ENCODE assay signal across 21 cellular contexts in the genomic region with DNA sequence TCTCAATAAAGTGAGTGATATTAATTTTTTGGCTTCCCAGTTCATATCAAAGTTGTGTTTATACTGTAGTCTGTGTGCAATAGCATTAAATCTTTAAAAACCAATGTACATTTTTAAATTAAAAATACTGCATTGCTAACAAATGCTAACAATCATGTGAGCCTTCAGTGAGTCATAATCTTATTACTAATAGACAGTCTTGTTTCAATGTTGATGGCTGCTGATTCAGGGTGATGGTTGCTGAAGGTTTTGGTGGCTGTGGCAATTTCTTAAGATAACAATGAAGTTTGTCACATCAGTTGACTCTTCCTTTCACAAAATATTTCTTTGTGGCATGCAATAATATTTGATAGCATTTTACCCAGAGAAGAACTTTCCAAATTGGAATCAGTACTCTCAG.
DNase-seq lines count a peak whose midpoint lies in the region; ATAC-seq and TF ChIP-seq lines count a peak whose summit lies in the region.
"Had no signal": no experiment of that assay in that cellular context is flagged by ENCODE, and none has a peak within 500 bp of the region (broad histone marks: within the 10 kb centered on the region; RNA-seq: fewer than 3 reads in every experiment).

No MANE protein-coding gene starts in this region.

- DNase-seq in HS-5 (ENCODE audit: low read depth) (peak; percentile 11), mammary epithelial cell (peak; percentile 48), hepatic stellate cell (ENCODE audit: low spot score) (peak; percentile 19), tibial nerve (ENCODE audit: low spot score in 2 of 2) (no peak), BE2C (no peak), NOMO-1 treated with DMSO at 0.1 percent for 48 hours (lab: John Stamatoyannopoulos, UW; ENCODE audit: unreplicated experiment) (no peak)
- DNase-seq: activated naive CD8-positive, alpha-beta T cell treated with anti-CD3 and anti-CD28 coated beads, Interleukin-2, amount 50 U/mL, for 24 hours; CD4-positive, alpha-beta T cell; central memory CD4-positive, alpha-beta T cell; DND-41; effector memory CD4-positive, alpha-beta T cell; NCI-H1930; NCI-H446 treated with DMSO at 0.1 percent for 48 hours; NK-92 treated with Interleukin-12 subunit alpha and Interleukin-12 subunit beta, amount 100 ng/mL, for 24 hours; tibial artery; WERI-Rb-1 had no signal

- no TSS peak for BruUV-seq in mammary epithelial cell (replicated peaks; lab: Mats Ljungman, UMichigan)

- no peak overlapping the region for H3K9ac ChIP-seq in mammary epithelial cell (ENCODE audit: insufficient read depth, low read length)

- TF ChIP-seq CTCF in mammary epithelial cell (conservative IDR thresholded peaks at IDR 0.05 in 1 of 2, IDR thresholded peaks at IDR 0.05 in 1 of 2; ENCODE audit: extremely low read depth in 1 of 2, insufficient read depth in 1 of 2, low read depth in 1 of 2, low read length in 2 of 2) (no peak), tibial nerve (IDR thresholded peaks at IDR 0.05) (no peak), BE2C (IDR thresholded peaks at IDR 0.05; ENCODE audit: low read depth, low read length) (no peak)

- no peak for TF ChIP-seq EP300 in tibial nerve (IDR thresholded peaks at IDR 0.05)

- H3K79me2 ChIP-seq in ACC112 (ENCODE audit: control insufficient read depth, insufficient read depth, low read length, unreplicated experiment), result no peaks in the 10 kb centered on the region
- H3K79me2 ChIP-seq in mammary epithelial cell (ENCODE audit: insufficient read depth, low read length), result no peaks in the 10 kb centered on the region

- peaks cover 11% of the 10 kb centered on the region for H3K4me1 ChIP-seq in ACC112 (ENCODE audit: control insufficient read depth, insufficient read depth, low read length, unreplicated experiment)
- peaks cover 7% of the 10 kb centered on the region for H3K4me1 ChIP-seq in mammary epithelial cell (ENCODE audit: insufficient read depth, low read length)
- no peaks in the 10 kb centered on the region for H3K4me1 ChIP-seq in tibial nerve
- H3K4me1 ChIP-seq in BE2C, result no peaks in the 10 kb centered on the region
- H3K4me1 ChIP-seq: gastroesophageal sphincter, tibial artery had no signal

- H3K4me3 ChIP-seq in ACC112 (ENCODE audit: low read depth, low read length) (no peak overlapping the region), mammary epithelial cell (replicated peaks in 1 of 3; ENCODE audit: insufficient read depth in 1 of 3, low read depth in 2 of 3, low read length in 3 of 3) (no peak overlapping the region), tibial nerve (no peak overlapping the region), BE2C (ENCODE audit: low read depth, low read length) (no peak overlapping the region)
- H3K4me3 ChIP-seq: gastroesophageal sphincter, tibial artery had no signal

- intact Hi-C loops in mammary epithelial cell (cut with micrococcal nuclease), result no loop called here

- no peak for TF ChIP-seq POLR2A in tibial nerve (IDR thresholded peaks at IDR 0.05)

- peak overlapping the region; percentile 51 for H3K27ac ChIP-seq in ACC112 (ENCODE audit: low read depth, low read length)
- H3K27ac ChIP-seq in mammary epithelial cell (ENCODE audit: insufficient read depth, low read depth, low read length), result no peak overlapping the region
- no peak overlapping the region for H3K27ac ChIP-seq in tibial nerve
- H3K27ac ChIP-seq: gastroesophageal sphincter, tibial artery, WERI-Rb-1 had no signal

- CTCF ChIA-PET in mammary epithelial cell (lab: Charles Lee; ENCODE audit: low non-redundant PET), result interaction anchor here (0.5 kb wide), 1 partner anchor 454 kb away, joined by 3 read pairs; no protein-coding TSS in a partner anchor

- dilution Hi-C loops in mammary epithelial cell (cut with HindIII; ENCODE audit: low sequenced_read_pairs), result no loop called here

- no peak overlapping the region for H3K4me2 ChIP-seq in mammary epithelial cell (ENCODE audit: insufficient read depth, low read depth, low read length)

- H4K20me1 ChIP-seq in mammary epithelial cell (ENCODE audit: insufficient read depth, low read length), result no peaks in the 10 kb centered on the region

- in situ Hi-C loops in mammary epithelial cell (cut with MboI; ENCODE audit: low sequenced_read_pairs in 2 of 2), result no loop called here

- no peaks in the 10 kb centered on the region for H3K27me3 ChIP-seq in ACC112 (ENCODE audit: insufficient read depth, low read length)
- H3K27me3 ChIP-seq in mammary epithelial cell (ENCODE audit: insufficient read depth, low read length), result no peaks in the 10 kb centered on the region
- no peaks in the 10 kb centered on the region for H3K27me3 ChIP-seq in tibial nerve
- H3K27me3 ChIP-seq in BE2C, result no peaks in the 10 kb centered on the region
- H3K27me3 ChIP-seq: gastroesophageal sphincter, tibial artery had no signal

- no peaks in the 10 kb centered on the region for H3K9me3 ChIP-seq in mammary epithelial cell (replicated peaks; ENCODE audit: insufficient read depth, low read length)
- H3K9me3 ChIP-seq in tibial nerve, result no peaks in the 10 kb centered on the region
- no peaks in the 10 kb centered on the region for H3K9me3 ChIP-seq in BE2C
- H3K9me3 ChIP-seq: gastroesophageal sphincter, tibial artery had no signal

- no peak for ATAC-seq in HG03439 (IDR thresholded peaks at IDR 0.05; ENCODE audit: unreplicated experiment)
- ATAC-seq: activated naive CD8-positive, alpha-beta T cell treated with anti-CD3 and anti-CD28 coated beads, Interleukin-2, amount 50 U/mL, for 24 hours; gastroesophageal sphincter; natural killer cell treated with Interleukin-12 subunit alpha and Interleukin-12 subunit beta and Interleukin-15 and Interleukin-18, amount 100 ng/mL, for 72 hours; Right ventricle myocardium inferior had no signal

- peaks cover 3% of the 10 kb centered on the region; the same call in 1 of the 2 replicates for H3K36me3 ChIP-seq in ACC112 (ENCODE audit: insufficient read depth, low read length)
- peaks cover 2% of the 10 kb centered on the region for H3K36me3 ChIP-seq in mammary epithelial cell (ENCODE audit: insufficient read depth, low read length)
- H3K36me3 ChIP-seq in tibial nerve, result peaks cover 0 to 23% (median 0%) of the 10 kb centered on the region in 3 donors
- H3K36me3 ChIP-seq in BE2C, result no peaks in the 10 kb centered on the region

- H2AFZ ChIP-seq in ACC112 (ENCODE audit: low read length, unreplicated experiment) (no peak overlapping the region), mammary epithelial cell (ENCODE audit: low read depth, low read length) (no peak overlapping the region)

Comparison
In these comparisons a context has a peak if more than half of its experiments do, and no peak if none do; other contexts are left out.
1. DNase-seq: peak in HS-5 (single experiment), mammary epithelial cell (single experiment) and hepatic stellate cell (single experiment); none in tibial nerve (0 of 2), BE2C (single experiment) and NOMO-1 treated with DMSO at 0.1 percent for 48 hours (single experiment).